31 cellular contexts compared by ENCODE assay signal in the genomic region with DNA sequence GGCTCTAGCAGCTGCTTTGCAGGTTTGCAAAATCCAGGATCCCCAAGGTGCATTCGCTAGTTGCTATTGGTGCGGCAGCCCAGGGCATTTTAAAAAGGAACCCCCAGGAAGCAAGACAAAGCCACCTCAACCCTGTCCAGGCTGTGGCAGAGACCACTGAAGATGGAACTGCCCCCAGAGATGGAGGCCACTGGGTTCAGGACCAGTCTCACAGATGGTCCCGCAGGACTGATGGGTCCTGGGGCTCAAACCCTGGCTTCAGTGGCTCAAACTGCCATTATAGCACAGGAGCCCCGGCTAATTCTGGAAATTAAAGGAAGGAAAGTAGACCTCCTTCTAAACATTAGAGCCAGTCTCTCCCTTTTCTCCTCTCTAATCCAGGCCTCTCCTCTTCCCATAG.
"Had no signal": no experiment of that assay in that cellular context is flagged by ENCODE, and none has a peak within 500 bp of the region (broad histone marks: within the 10 kb centered on the region; RNA-seq: fewer than 3 reads in every experiment).

No MANE protein-coding gene starts in this region.

- H3K27me3 ChIP-seq: adrenal gland, body of pancreas, brain microvascular endothelial cell, breast epithelium had no signal

- H3K27ac ChIP-seq: adrenal gland, body of pancreas, brain microvascular endothelial cell, breast epithelium, WERI-Rb-1 had no signal

- H3K9me3 ChIP-seq: adrenal gland, body of pancreas, breast epithelium had no signal

- DNase-seq: activated CD4-positive, alpha-beta T cell treated with anti-CD3 and anti-CD28 coated beads for 1 hour; activated CD4-positive, alpha-beta T cell treated with anti-CD3 and anti-CD28 coated beads, Interleukin-2, amount 50 U/mL, for 48 hours; activated CD4-positive, CD25-positive, alpha-beta regulatory T cell; activated CD8-positive, alpha-beta memory T cell treated with anti-CD3 and anti-CD28 coated beads for 24 hours; activated CD8-positive, alpha-beta memory T cell treated with anti-CD3 and anti-CD28 coated beads, Interleukin-2, amount 10 ng/mL, durations not matched to agents 7 days and 5 days; activated CD8-positive, alpha-beta memory T cell treated with anti-CD3 and anti-CD28 coated beads, Interleukin-2, amount 50 U/mL, for 48 hours; activated effector memory CD4-positive, alpha-beta T cell treated with anti-CD3 and anti-CD28 coated beads, Interleukin-2, amount 50 U/mL, for 16 hours; activated gamma-delta T cell treated with Interleukin-2 at 50 U/mL for 16 hours; activated naive CD4-positive, alpha-beta T cell; activated naive CD4-positive, alpha-beta T cell treated with anti-CD3 and anti-CD28 coated beads, Interleukin-2, amount 50 U/mL, for 16 hours; activated naive CD8-positive, alpha-beta T cell treated with anti-CD3 and anti-CD28 coated beads for 36 hours; activated T-cell treated with anti-CD3 and anti-CD28 coated beads, Interleukin-2, amount 50 U/mL, for 24 hours; aorta; T-helper 9 cell had no signal

- H3K27ac Mint-ChIP-seq: activated CD4-positive, alpha-beta memory T cell treated with anti-CD3 and anti-CD28 coated beads, Interleukin-2, amount 10 ng/mL, durations not matched to agents 7 days and 5 days; activated CD4-positive, alpha-beta T cell treated with anti-CD3 and anti-CD28 coated beads for 36 hours; activated CD4-positive, alpha-beta T cell treated with anti-CD3 and anti-CD28 coated beads, Interleukin-2, amount 10 ng/mL, durations not matched to agents 7 days and 5 days; activated CD8-positive, alpha-beta memory T cell treated with anti-CD3 and anti-CD28 coated beads, Interleukin-2, amount 10 ng/mL, durations not matched to agents 7 days and 5 days; activated CD8-positive, alpha-beta T cell treated with anti-CD3 and anti-CD28 coated beads, Interleukin-2, amount 10 ng/mL, durations not matched to agents 7 days and 5 days; activated naive CD4-positive, alpha-beta T cell treated with anti-CD3 and anti-CD28 coated beads for 36 hours; activated naive CD4-positive, alpha-beta T cell treated with anti-CD3 and anti-CD28 coated beads, Interleukin-2, amount 50 U/mL, for 72 hours; activated naive CD8-positive, alpha-beta T cell treated with anti-CD3 and anti-CD28 coated beads for 36 hours; activated T-cell treated with anti-CD3 and anti-CD28 coated beads, Interleukin-2, amount 50 U/mL, for 24 hours; activated T-cell treated with anti-CD3 and anti-CD28 coated beads, Interleukin-2, amount 50 U/mL, for 72 hours; activated T-helper 1 cell treated with anti-CD3 and anti-CD28 coated beads, Interleukin-12 subunit alpha, Interleukin-12 subunit beta, Interleukin-2, Interleukin-4 antibody, amounts not matched to agents 30 ng/mL and 10 ng/mL and 1 ng/mL, durations not matched to agents 14 hours and 24 hours and 36 hours; activated T-helper 17 cell treated with anti-CD3 and anti-CD28 coated beads, Interleukin-2, amount 50 U/mL, for 72 hours; T-helper 1 cell treated with Interleukin-12 subunit alpha and Interleukin-12 subunit beta and Interleukin-4 antibody, amounts not matched to agents 30 μg/mL and 1 μg/mL, for 36 hours; T-helper 2 cell treated with Interferon-gamma antibody and Interleukin-4, amounts not matched to agents 5 μg/mL and 100 μg/mL, for 36 hours; WTC11 had no signal

- H3K9me3 Mint-ChIP-seq: activated CD4-positive, alpha-beta memory T cell treated with anti-CD3 and anti-CD28 coated beads, Interleukin-2, amount 10 ng/mL, durations not matched to agents 7 days and 5 days; activated CD4-positive, alpha-beta T cell treated with anti-CD3 and anti-CD28 coated beads, Interleukin-2, amount 10 ng/mL, durations not matched to agents 7 days and 5 days; activated naive CD4-positive, alpha-beta T cell treated with anti-CD3 and anti-CD28 coated beads for 36 hours; activated naive CD4-positive, alpha-beta T cell treated with anti-CD3 and anti-CD28 coated beads, Interleukin-2, amount 50 U/mL, for 72 hours; activated naive CD8-positive, alpha-beta T cell treated with anti-CD3 and anti-CD28 coated beads for 36 hours; activated T-cell treated with anti-CD3 and anti-CD28 coated beads, Interleukin-2, amount 50 U/mL, for 24 hours; activated T-cell treated with anti-CD3 and anti-CD28 coated beads, Interleukin-2, amount 50 U/mL, for 72 hours; activated T-helper 1 cell treated with anti-CD3 and anti-CD28 coated beads, Interleukin-12 subunit alpha, Interleukin-12 subunit beta, Interleukin-2, Interleukin-4 antibody, amounts not matched to agents 30 ng/mL and 10 ng/mL and 1 ng/mL, durations not matched to agents 14 hours and 24 hours and 36 hours; activated T-helper 17 cell treated with anti-CD3 and anti-CD28 coated beads, Interleukin-2, amount 50 U/mL, for 72 hours; T-helper 1 cell treated with Interleukin-12 subunit alpha and Interleukin-12 subunit beta and Interleukin-4 antibody, amounts not matched to agents 30 μg/mL and 1 μg/mL, for 36 hours; T-helper 2 cell treated with Interferon-gamma antibody and Interleukin-4, amounts not matched to agents 5 μg/mL and 100 μg/mL, for 36 hours; WTC11 had no signal

- H3K4me3 ChIP-seq: adrenal gland, body of pancreas, breast epithelium had no signal

- H3K27me3 Mint-ChIP-seq: activated CD4-positive, alpha-beta T cell treated with anti-CD3 and anti-CD28 coated beads, Interleukin-2, amount 10 ng/mL, durations not matched to agents 7 days and 5 days; activated T-cell treated with anti-CD3 and anti-CD28 coated beads, Interleukin-2, amount 50 U/mL, for 24 hours; activated T-helper 17 cell treated with anti-CD3 and anti-CD28 coated beads, Interleukin-2, amount 50 U/mL, for 72 hours had no signal

- H3K4me3 Mint-ChIP-seq: activated CD4-positive, alpha-beta memory T cell treated with anti-CD3 and anti-CD28 coated beads, Interleukin-2, amount 10 ng/mL, durations not matched to agents 7 days and 5 days; activated CD4-positive, alpha-beta T cell treated with anti-CD3 and anti-CD28 coated beads for 36 hours; activated CD4-positive, alpha-beta T cell treated with anti-CD3 and anti-CD28 coated beads, Interleukin-2, amount 10 ng/mL, durations not matched to agents 7 days and 5 days; activated CD8-positive, alpha-beta memory T cell treated with anti-CD3 and anti-CD28 coated beads, Interleukin-2, amount 10 ng/mL, durations not matched to agents 7 days and 5 days; activated CD8-positive, alpha-beta T cell treated with anti-CD3 and anti-CD28 coated beads, Interleukin-2, amount 10 ng/mL, durations not matched to agents 7 days and 5 days; activated naive CD4-positive, alpha-beta T cell treated with anti-CD3 and anti-CD28 coated beads for 36 hours; activated naive CD8-positive, alpha-beta T cell treated with anti-CD3 and anti-CD28 coated beads for 36 hours; activated T-cell treated with anti-CD3 and anti-CD28 coated beads, Interleukin-2, amount 50 U/mL, for 24 hours; activated T-cell treated with anti-CD3 and anti-CD28 coated beads, Interleukin-2, amount 50 U/mL, for 72 hours; activated T-helper 1 cell treated with anti-CD3 and anti-CD28 coated beads, Interleukin-12 subunit alpha, Interleukin-12 subunit beta, Interleukin-2, Interleukin-4 antibody, amounts not matched to agents 30 ng/mL and 10 ng/mL and 1 ng/mL, durations not matched to agents 14 hours and 24 hours and 36 hours; activated T-helper 17 cell treated with anti-CD3 and anti-CD28 coated beads, Interleukin-2, amount 50 U/mL, for 72 hours; T-helper 1 cell treated with Interleukin-12 subunit alpha and Interleukin-12 subunit beta and Interleukin-4 antibody, amounts not matched to agents 30 μg/mL and 1 μg/mL, for 36 hours; T-helper 2 cell treated with Interferon-gamma antibody and Interleukin-4, amounts not matched to agents 5 μg/mL and 100 μg/mL, for 36 hours; WTC11 had no signal

- ATAC-seq: activated CD8-positive, alpha-beta T cell treated with anti-CD3 and anti-CD28 coated beads, Interleukin-2, amount 10 ng/mL, durations not matched to agents 7 days and 5 days; activated T-cell treated with anti-CD3 and anti-CD28 coated beads, Interleukin-2, amount 50 U/mL, for 72 hours; body of pancreas; WTC11 had no signal

- H3K36me3 Mint-ChIP-seq: activated CD8-positive, alpha-beta memory T cell treated with anti-CD3 and anti-CD28 coated beads, Interleukin-2, amount 10 ng/mL, durations not matched to agents 7 days and 5 days; activated naive CD4-positive, alpha-beta T cell treated with anti-CD3 and anti-CD28 coated beads, Interleukin-2, amount 50 U/mL, for 72 hours; activated naive CD8-positive, alpha-beta T cell treated with anti-CD3 and anti-CD28 coated beads for 36 hours; WTC11 had no signal

- H3K36me3 ChIP-seq: adrenal gland, brain microvascular endothelial cell, breast epithelium, WERI-Rb-1 had no signal

- H3K4me1 ChIP-seq: breast epithelium had no signal

- H3K4me1 Mint-ChIP-seq: activated T-helper 17 cell treated with anti-CD3 and anti-CD28 coated beads, Interleukin-2, amount 50 U/mL, for 72 hours had no signal
